In the genomic region with DNA sequence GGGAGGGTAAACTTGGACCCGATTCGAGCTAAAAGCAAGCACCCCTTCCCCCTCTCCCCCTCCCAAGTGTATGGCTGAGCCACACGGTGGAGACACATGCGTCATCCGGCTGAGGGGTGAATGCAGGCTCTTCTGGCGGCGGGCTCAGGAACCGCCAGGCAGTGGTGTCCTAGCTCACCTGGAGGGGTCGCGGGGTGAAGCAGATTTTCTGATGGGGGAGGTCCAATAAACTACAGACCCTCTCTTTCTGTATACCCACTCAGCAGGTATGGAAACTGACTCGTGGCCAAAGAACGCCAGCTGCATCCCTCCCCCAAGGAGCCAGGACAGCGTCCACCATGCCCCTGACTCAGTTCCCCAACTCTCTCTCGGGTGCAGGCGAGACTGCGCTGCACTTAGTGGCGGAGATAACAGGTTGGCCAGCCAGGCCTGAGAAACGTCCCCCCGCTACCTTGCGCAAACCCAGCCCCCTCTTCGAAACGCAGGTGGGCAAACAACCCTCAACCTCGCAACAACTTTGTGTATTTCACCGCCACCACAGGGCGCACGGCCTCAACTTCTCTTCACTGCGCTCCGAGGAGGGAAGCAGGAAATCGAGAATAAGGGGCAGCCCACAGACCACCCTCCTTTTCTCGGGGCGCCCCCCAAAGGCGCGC, we compare ENCODE assay signal across 8 cellular contexts. TPM values are rescaled to one million over a fixed set of nuclear protein-coding genes. Genes with fewer than 3 reads are reported as not detected.
DNase-seq lines count a peak whose midpoint lies in the region; FAIRE-seq and TF ChIP-seq lines count a peak whose summit lies in the region.

No MANE protein-coding gene starts in this region.

- H3K14ac ChIP-seq in H1 (ENCODE audit: insufficient read length), result no peak overlapping the region

- peak; percentile 36 to 52; a peak in 3 of 4 replicates for TF ChIP-seq RAD21 in H1 (IDR thresholded peaks at IDR 0.05 in 1 of 2, conservative IDR thresholded peaks at IDR 0.05 in 1 of 2; ENCODE audit: low read depth in 2 of 2, low read length in 2 of 2)

- H2AK5ac ChIP-seq in H1 (ENCODE audit: low read depth, low read length) (peak overlapping the region; percentile 58; the same call in 1 of the 2 replicates), mesendoderm (ENCODE audit: low read length) (peak overlapping the region; percentile 22)

- H2BK20ac ChIP-seq in H1 (ENCODE audit: low read length), result peak overlapping the region; percentile 40; the same call in 1 of the 2 replicates

- peak overlapping the region; percentile 95 for H4K8ac ChIP-seq in H1 (ENCODE audit: extremely low read depth, insufficient read depth, low read length)
- no peak overlapping the region for H4K8ac ChIP-seq in mesendoderm (ENCODE audit: low read depth, low read length)

- H4K5ac ChIP-seq in H1 (ENCODE audit: insufficient read length, low read depth, low read length) (peak overlapping the region; percentile 13), mesendoderm (ENCODE audit: low read length) (no peak overlapping the region)

- FAIRE-seq in H1 (lab: Jason Lieb, UNC), result peak; percentile 28

- TF ChIP-seq CTCF in OCI-LY7 (conservative IDR thresholded peaks at IDR 0.05; ENCODE audit: low read length) (no peak), H1 (IDR thresholded peaks at IDR 0.05; ENCODE audit: control extremely low read depth in 1 of 3, insufficient read depth in 1 of 3, low read depth in 1 of 3, low read length in 3 of 3) (peak; percentile 41 to 62 (median 56))

- H3K18ac ChIP-seq in H1 (ENCODE audit: extremely low read depth, low read length) (peak overlapping the region; percentile 76), mesendoderm (ENCODE audit: low read length) (peak overlapping the region; percentile 89)

- peak overlapping the region; percentile 64 to 91 (median 66) for H3K9ac ChIP-seq in H1 (replicated peaks in 1 of 4; ENCODE audit: extremely low read depth in 1 of 4, low read depth in 3 of 4, low read length in 3 of 4)
- H3K9ac ChIP-seq in mesendoderm (ENCODE audit: low read length), result peak overlapping the region; percentile 93

- H3K56ac ChIP-seq in H1 (replicated peaks; ENCODE audit: insufficient read length, low read depth, low read length) (peak overlapping the region; percentile 22), mesendoderm (ENCODE audit: low read length) (peak overlapping the region; percentile 97)

- TF ChIP-seq EP300 in H1 (IDR thresholded peaks at IDR 0.05; ENCODE audit: borderline replicate concordance in 1 of 2, low read depth in 2 of 2, low read length in 2 of 2), result no peak

- no peaks in the 10 kb centered on the region for H3K9me2 ChIP-seq in OCI-LY7 (ENCODE audit: insufficient read depth, low read length)

- H4K91ac ChIP-seq in H1 (replicated peaks; ENCODE audit: insufficient read length, low read length), result peak overlapping the region; percentile 63

- H3K4me2 ChIP-seq in OCI-LY7 (ENCODE audit: low read length), result peak overlapping the region; percentile 57
- peak overlapping the region; percentile 93 to 97 for H3K4me2 ChIP-seq in H1 (ENCODE audit: insufficient read depth in 1 of 2, low read depth in 2 of 2, low read length in 2 of 2)
- peak overlapping the region; percentile 99 for H3K4me2 ChIP-seq in mesendoderm (ENCODE audit: low read length)

- H2AFZ ChIP-seq in OCI-LY7 (ENCODE audit: low read length) (no peak overlapping the region; the same call in 1 of the 2 replicates), H1 (ENCODE audit: low read length) (peak overlapping the region; percentile 14; the same call in 1 of the 2 replicates)

- peaks cover 7% of the 10 kb centered on the region; the same call in 1 of the 2 replicates for H3K79me1 ChIP-seq in H1 (ENCODE audit: low read depth, low read length)
- H3K79me1 ChIP-seq in mesendoderm (ENCODE audit: low read length), result peaks cover 8% of the 10 kb centered on the region

- DNase-seq in NCI-H2227 (lab: John Stamatoyannopoulos, UW; ENCODE audit: unreplicated experiment) (peak; percentile 30), NCI-H2227 treated with DMSO at 0.1 percent for 48 hours (lab: John Stamatoyannopoulos, UW) (no peak), OCI-LY7 (ENCODE audit: low spot score) (no peak), H1 (ENCODE audit: low read depth in 1 of 2, low spot score in 2 of 2) (peak; percentile 39 to 66), mesendoderm (peak; percentile 93), ureter (ENCODE audit: low spot score) (peak; percentile 55), NCI-H128 (lab: John Stamatoyannopoulos, UW; ENCODE audit: unreplicated experiment) (no peak), MV-4-11 (lab: John Stamatoyannopoulos, UW) (no peak)

- H2BK15ac ChIP-seq in H1 (ENCODE audit: low read length) (0 out of 2 replicates have a peak overlapping the region, but pooled peaks have one; percentile 10), mesendoderm (replicated peaks; ENCODE audit: low read depth) (no peak overlapping the region)

- POLR2A ChIA-PET in OCI-LY7 (lab: Charles Lee) (no interaction called here), H1 (lab: Charles Lee; ENCODE audit: partially characterized antibody) (interaction anchor here (0.7 to 2.2 kb wide), 16 partner anchors 8 to 240 kb away, joined by 3 to 9 read pairs (median 3); no protein-coding TSS in a partner anchor)

- H3K23ac ChIP-seq in H1 (ENCODE audit: insufficient read length) (no peak overlapping the region), mesendoderm (ENCODE audit: low read length) (no peak overlapping the region)

- H3K4ac ChIP-seq in H1 (replicated peaks; ENCODE audit: insufficient read length, low read depth, low read length), result peak overlapping the region; percentile 44
- H3K4ac ChIP-seq in mesendoderm (ENCODE audit: low read depth, low read length), result peak overlapping the region; percentile 94

- H3K27me3 ChIP-seq in H1 (replicated peaks in 1 of 4; ENCODE audit: control insufficient read depth in 3 of 4, extremely low read depth in 1 of 4, insufficient read depth in 3 of 4, low read length in 3 of 4) (no peaks in the 10 kb centered on the region), mesendoderm (ENCODE audit: insufficient read depth, low read length, poor library complexity) (no peaks in the 10 kb centered on the region)

- H3K36me3 ChIP-seq in OCI-LY7 (ENCODE audit: insufficient read depth, low read length) (no peaks in the 10 kb centered on the region), H1 (ENCODE audit: control insufficient read depth in 2 of 4, insufficient read depth in 4 of 4, low read length in 3 of 4) (peaks cover 0 to 3% (median 0%) of the 10 kb centered on the region in 4 experiments; a peak in 1 of 8 replicates), mesendoderm (ENCODE audit: control insufficient read depth, insufficient read depth, low read length) (no peaks in the 10 kb centered on the region)

- peak in 1 of 2 experiments; percentile 50; a peak in 1 of 3 replicates for TF ChIP-seq POLR2A in H1 (IDR thresholded peaks at IDR 0.05; ENCODE audit: control extremely low read depth in 1 of 2, low read depth in 2 of 2, low read length in 2 of 2)

- H3K27ac ChIP-seq in OCI-LY7 (ENCODE audit: low read depth, low read length, poor library complexity, severe bottlenecking) (no peak overlapping the region), H1 (ENCODE audit: low read depth, low read length) (peak overlapping the region; percentile 31; the same call in 1 of the 2 replicates), mesendoderm (ENCODE audit: low read depth, low read length) (peak overlapping the region; percentile 14)

- H2BK120ac ChIP-seq in H1 (replicated peaks; ENCODE audit: low read depth, low read length), result peak overlapping the region; percentile 56
- no peak overlapping the region for H2BK120ac ChIP-seq in mesendoderm (ENCODE audit: low read depth, low read length)

- H3K4me1 ChIP-seq in OCI-LY7 (ENCODE audit: insufficient read depth, low read length, poor library complexity, severe bottlenecking) (peaks cover 3% of the 10 kb centered on the region), H1 (replicated peaks in 1 of 4; ENCODE audit: control insufficient read depth in 3 of 4, insufficient read depth in 4 of 4, low read length in 3 of 4) (peaks cover 12 to 30% (median 23%) of the 10 kb centered on the region in 4 experiments), mesendoderm (ENCODE audit: control insufficient read depth, low read depth, low read length) (peaks cover 8% of the 10 kb centered on the region)

- H3K9me3 ChIP-seq in OCI-LY7 (ENCODE audit: low read length) (no peaks in the 10 kb centered on the region), H1 (ENCODE audit: insufficient read depth in 2 of 2, low read depth in 1 of 2, low read length in 1 of 2) (no peaks in the 10 kb centered on the region)

- intact Hi-C loops in OCI-LY7 (cut with micrococcal nuclease; ENCODE audit: unreplicated experiment), result no loop called here

- H2BK5ac ChIP-seq in H1 (ENCODE audit: low read depth, low read length) (peak overlapping the region; percentile 92), mesendoderm (ENCODE audit: low read length) (peak overlapping the region; percentile 52)

- H3K79me2 ChIP-seq in OCI-LY7 (ENCODE audit: insufficient read depth, low read depth, low read length) (no peaks in the 10 kb centered on the region), H1 (ENCODE audit: control insufficient read depth in 1 of 2, insufficient read depth in 2 of 2, low read length in 2 of 2) (peaks cover 0 to 58% of the 10 kb centered on the region in 2 experiments; a peak in 3 of 4 replicates), mesendoderm (ENCODE audit: control insufficient read depth, insufficient read depth, low read length) (peaks cover 47% of the 10 kb centered on the region)

- CTCF ChIA-PET in OCI-LY7 (lab: Charles Lee; ENCODE audit: unreplicated experiment) (no interaction called here), H1 (lab: Charles Lee; ENCODE audit: partially characterized antibody) (interaction anchor here (0.7 to 2.6 kb wide), 22 partner anchors 10 to 305 kb away, joined by 3 to 16 read pairs (median 4); no protein-coding TSS in a partner anchor)

- H4K20me1 ChIP-seq in OCI-LY7 (ENCODE audit: insufficient read depth, low read length) (no peaks in the 10 kb centered on the region), H1 (replicated peaks in 1 of 2; ENCODE audit: control insufficient read depth in 1 of 2, insufficient read depth in 2 of 2, low read length in 2 of 2) (peaks cover 2 to 3% of the 10 kb centered on the region in 2 experiments)

- peaks cover 16% of the 10 kb centered on the region for H3K23me2 ChIP-seq in H1 (ENCODE audit: low read depth, low read length)

- WGBS in H1 (ENCODE audit: extremely low coverage in 1 of 2, insufficient coverage in 1 of 2, insufficient read length in 1 of 2, insufficient replicate concordance in 2 of 2, low coverage in 1 of 2, low lambda C conversion rate in 2 of 2, missing lambda C conversion rate in 1 of 2), 2 experiments, result 1% methylated on average over 33 of the region's 33 CpGs; no CpG with 5 or more reads in 1 of the 2 experiments
- no CpG with 5 or more reads among the region's 33 CpGs for WGBS in mesendoderm (ENCODE audit: extremely low coverage, insufficient coverage, low lambda C conversion rate)

- no TSS peak for BruUV-seq in OCI-LY7 (replicated peaks; lab: Mats Ljungman, UMichigan)

- peak overlapping the region; percentile 70 for H3K4me3 ChIP-seq in OCI-LY7 (ENCODE audit: low read depth, low read length, poor library complexity, severe bottlenecking)
- peak overlapping the region; percentile 73 to 93 (median 82) for H3K4me3 ChIP-seq in H1 (ENCODE audit: extremely low read depth in 1 of 4, insufficient read depth in 2 of 4, low read depth in 3 of 4, low read length in 4 of 4)
- peak overlapping the region; percentile 88 for H3K4me3 ChIP-seq in mesendoderm (ENCODE audit: low read length)

- peak overlapping the region; percentile 96 for H2BK12ac ChIP-seq in H1 (ENCODE audit: low read depth, low read length)

RNA-seq across cellular contexts. Expression of a gene that starts 1.3 kb away (rescaled TPM):
- total RNA-seq in OCI-LY7 (2014; rRNA removed; shearing (Covaris generic)), result 2.5 and 2.9 TPM in 2 replicates
- 0.63 and 1.0 TPM in 2 replicates for total RNA-seq in OCI-LY7 (2022)
- 77.9 and 78.0 TPM in 2 replicates for total RNA-seq in H1 (2021; fragmentation: NEBNext Ultra II Directional; extraction: Animal tissue kit (Norgen Biotek cat#: 25700))
- polyA plus RNA-seq in H1 (2011; rRNA removed), result 19.8 and 27.4 TPM in 2 replicates
- 35.7 TPM for polyA plus RNA-seq in H1 (2011; cell fraction: cytosol; rRNA removed)
- polyA plus RNA-seq in H1 (2011; cell fraction: nucleus; rRNA removed), result 52.0 TPM
- polyA plus RNA-seq in H1 (2012, experiment 1 of 2), result 36.7 to 49.8 TPM (median 41.1 TPM) in 4 replicates
- 1.9 TPM for polyA plus RNA-seq in H1 (2012, experiment 2 of 2)
- 28.1 TPM for polyA plus RNA-seq in H1 (2013, experiment 1 of 2)
- 28.5 TPM for polyA plus RNA-seq in H1 (2013, experiment 2 of 2)
- 127 and 157 TPM in 2 replicates for polyA minus RNA-seq in H1 (2011; rRNA and poly(A)+ RNA removed)
- polyA minus RNA-seq in H1 (2011; cell fraction: cytosol; rRNA and poly(A)+ RNA removed), result 60.6 TPM
- 129 TPM for polyA minus RNA-seq in H1 (2011; cell fraction: nucleus; rRNA and poly(A)+ RNA removed)
- 45.7 TPM for polyA plus RNA-seq in mesendoderm (2013, experiment 1 of 2)
- polyA plus RNA-seq in mesendoderm (2013, experiment 2 of 2), result 45.4 TPM
- 45.5 TPM for total RNA-seq in ureter

Comparison
In these comparisons a context has a peak if more than half of its experiments do, and no peak if none do; other contexts are left out.
1. DNase-seq: peak in NCI-H2227 (single experiment), H1 (2 of 2), mesendoderm (single experiment) and ureter (single experiment); none in NCI-H2227 treated with DMSO at 0.1 percent for 48 hours (single experiment), OCI-LY7 (single experiment), NCI-H128 (single experiment) and MV-4-11 (single experiment).
2. RNA of a gene that starts 1.3 kb away (total RNA-seq): 77.9 to 78.0 TPM in H1 and 45.5 TPM in ureter (single experiment); 0.63 to 2.9 TPM in OCI-LY7; every median in the first group is over 10 times any median in the second.
3. Peak in every context shown above with its lines, with median percentiles within 50 percentile points of each other: H3K4me2 ChIP-seq and H3K4me3 ChIP-seq.